1 cellular context compared by ENCODE assay signal in genomic region chr17:60729854-60730253, GRCh38.
TF ChIP-seq lines count a peak whose summit lies in the region.

No MANE protein-coding gene starts in this region.

TF ChIP-seq in HepG2, 621 proteins besides CTCF, POLR2A, EP300 and RAD21 (continued from another document and continues in another):
- TF ChIP-seq YEATS2 (CRISPR knock-in tag; IDR thresholded peaks at IDR 0.05; ENCODE audit: borderline replicate concordance): no peak
- no peak for TF ChIP-seq ERF (CRISPR knock-in tag; IDR thresholded peaks at IDR 0.05)
- TF ChIP-seq FOXP4 (CRISPR knock-in tag; IDR thresholded peaks at IDR 0.05): peak; percentile 69
- TF ChIP-seq ZNF276 (CRISPR knock-in tag; IDR thresholded peaks at IDR 0.05; ENCODE audit: low read depth): no peak
- TF ChIP-seq ZNF264 (CRISPR knock-in tag; IDR thresholded peaks at IDR 0.05): no peak
- peak; percentile 15; the same call in 1 of the 2 replicates for TF ChIP-seq CBFB (CRISPR knock-in tag; IDR thresholded peaks at IDR 0.05)
- TF ChIP-seq ATF2 (CRISPR knock-in tag; IDR thresholded peaks at IDR 0.05): peak; percentile 66; the same call in 1 of the 2 replicates
- no peak for TF ChIP-seq GZF1 (CRISPR knock-in tag; IDR thresholded peaks at IDR 0.05)
- TF ChIP-seq MYC (CRISPR knock-in tag; IDR thresholded peaks at IDR 0.05; ENCODE audit: borderline replicate concordance): no peak
- TF ChIP-seq MTA3 (CRISPR knock-in tag; IDR thresholded peaks at IDR 0.05): no peak
- TF ChIP-seq ZNF34 (CRISPR knock-in tag; IDR thresholded peaks at IDR 0.05; ENCODE audit: borderline replicate concordance): no peak
- no peak for TF ChIP-seq ZIK1 (CRISPR knock-in tag; IDR thresholded peaks at IDR 0.05; ENCODE audit: borderline replicate concordance, low read depth)
- TF ChIP-seq PLSCR1 (CRISPR knock-in tag; IDR thresholded peaks at IDR 0.05; ENCODE audit: borderline replicate concordance): no peak
- no peak for TF ChIP-seq TRAFD1 (CRISPR knock-in tag; IDR thresholded peaks at IDR 0.05; ENCODE audit: borderline replicate concordance)
- TF ChIP-seq KLF11 (CRISPR knock-in tag; IDR thresholded peaks at IDR 0.05): no peak
- peak in 1 of 2 experiments; percentile 58; a peak in 1 of 4 replicates for TF ChIP-seq ATF4 (CRISPR knock-in tag; IDR thresholded peaks at IDR 0.05)
- no peak for TF ChIP-seq MAFG (CRISPR knock-in tag; IDR thresholded peaks at IDR 0.05)
- TF ChIP-seq REST (IDR thresholded peaks at IDR 0.05; ENCODE audit: borderline replicate concordance in 1 of 2, low read depth in 1 of 2, low read length in 2 of 2): no peak
- TF ChIP-seq ZNF773 (CRISPR knock-in tag; IDR thresholded peaks at IDR 0.05; ENCODE audit: borderline replicate concordance): no peak
- TF ChIP-seq REL (CRISPR knock-in tag; conservative IDR thresholded peaks at IDR 0.05): no peak
- TF ChIP-seq KLF15 (CRISPR knock-in tag; IDR thresholded peaks at IDR 0.05; ENCODE audit: borderline replicate concordance): no peak
- TF ChIP-seq TFDP1 (CRISPR knock-in tag; IDR thresholded peaks at IDR 0.05; ENCODE audit: borderline replicate concordance): 0 out of 2 replicates have a peak, but pooled peaks have one; percentile 12
- 0 out of 2 replicates have a peak, but pooled peaks have one; percentile 21 for TF ChIP-seq ZFX (CRISPR knock-in tag; IDR thresholded peaks at IDR 0.05; ENCODE audit: low read depth)
- TF ChIP-seq ETS1 (CRISPR knock-in tag; IDR thresholded peaks at IDR 0.05): no peak
- peak; percentile 87 for TF ChIP-seq PAXIP1 (CRISPR knock-in tag; conservative IDR thresholded peaks at IDR 0.05)
- no peak for TF ChIP-seq GMEB1 (CRISPR knock-in tag; IDR thresholded peaks at IDR 0.05; ENCODE audit: borderline replicate concordance)
- TF ChIP-seq AGO2 (optimal IDR thresholded peaks at IDR 0.05; ENCODE audit: low read depth, low read length): no peak
- no peak for TF ChIP-seq ZNF143 (CRISPR knock-in tag; IDR thresholded peaks at IDR 0.05)
- no peak for TF ChIP-seq CCAR2 (optimal IDR thresholded peaks at IDR 0.05; ENCODE audit: low read depth, low read length)
- no peak for TF ChIP-seq ZNF280B (CRISPR knock-in tag; IDR thresholded peaks at IDR 0.05; ENCODE audit: borderline replicate concordance)
- no peak for TF ChIP-seq ATF3 (CRISPR knock-in tag; IDR thresholded peaks at IDR 0.05)
- 0 out of 2 replicates have a peak, but pooled peaks have one; percentile 39 for TF ChIP-seq HOXA5 (CRISPR knock-in tag; IDR thresholded peaks at IDR 0.05)
- TF ChIP-seq CAMTA2 (CRISPR knock-in tag; IDR thresholded peaks at IDR 0.05; ENCODE audit: borderline replicate concordance): no peak
